10 cellular contexts compared by ENCODE assay signal in the genomic region with DNA sequence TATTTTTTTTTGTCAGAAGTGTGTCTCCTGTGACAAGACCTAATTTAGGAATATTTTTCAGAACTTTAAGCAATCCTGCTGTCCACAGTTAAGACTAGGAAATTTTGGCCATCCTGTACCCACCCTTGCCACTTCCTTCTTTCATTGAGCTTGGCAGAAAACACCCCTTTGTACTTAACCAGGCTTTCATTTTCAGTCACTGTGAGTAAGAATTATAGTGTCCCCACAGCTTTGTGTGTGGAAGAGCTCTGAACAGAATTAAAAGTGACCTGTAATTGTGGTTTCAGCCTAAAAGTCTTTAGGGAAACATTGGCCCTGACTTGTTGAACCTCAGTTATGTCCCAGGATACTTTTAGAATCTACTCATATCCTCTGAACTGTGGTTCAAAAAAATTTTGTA.
DNase-seq lines count a peak whose midpoint lies in the region; ATAC-seq and TF ChIP-seq lines count a peak whose summit lies in the region.
"Had no signal": no experiment of that assay in that cellular context is flagged by ENCODE, and none has a peak within 500 bp of the region (broad histone marks: within the 10 kb centered on the region; RNA-seq: fewer than 3 reads in every experiment).

No MANE protein-coding gene starts in this region.

- H3K36me3 Mint-ChIP-seq in activated naive CD8-positive, alpha-beta T cell treated with anti-CD3 and anti-CD28 coated beads, Interleukin-2, amount 50 U/mL, for 24 hours (ENCODE audit: low read depth): no peaks in the 10 kb centered on the region

- no peaks in the 10 kb centered on the region for H3K27me3 Mint-ChIP-seq in activated naive CD8-positive, alpha-beta T cell treated with anti-CD3 and anti-CD28 coated beads, Interleukin-2, amount 50 U/mL, for 24 hours

- peaks cover 11% of the 10 kb centered on the region for H3K4me1 Mint-ChIP-seq in activated naive CD8-positive, alpha-beta T cell treated with anti-CD3 and anti-CD28 coated beads, Interleukin-2, amount 50 U/mL, for 24 hours

- TF ChIP-seq POLR2A in GM18505 (IDR thresholded peaks at IDR 0.05; ENCODE audit: borderline replicate concordance, extremely low read depth, insufficient read depth, insufficient read length): no peak

- peaks cover 4% of the 10 kb centered on the region for H3K9me3 Mint-ChIP-seq in activated naive CD8-positive, alpha-beta T cell treated with anti-CD3 and anti-CD28 coated beads, Interleukin-2, amount 50 U/mL, for 24 hours

- ATAC-seq in GM18505 (IDR thresholded peaks at IDR 0.05; ENCODE audit: unreplicated experiment) (peak; percentile 65), GM21381 (IDR thresholded peaks at IDR 0.05; ENCODE audit: unreplicated experiment) (peak; percentile 74), HG03103 (IDR thresholded peaks at IDR 0.05; ENCODE audit: low read depth, unreplicated experiment) (peak; percentile 62)
- ATAC-seq in activated naive CD8-positive, alpha-beta T cell treated with anti-CD3 and anti-CD28 coated beads, Interleukin-2, amount 50 U/mL, for 24 hours: peak; percentile 49

- no peak for DNase-seq in activated naive CD8-positive, alpha-beta T cell treated with anti-CD3 and anti-CD28 coated beads, Interleukin-2, amount 50 U/mL, for 24 hours
- DNase-seq in activated CD8-positive, alpha-beta memory T cell treated with anti-CD3 and anti-CD28 coated beads, Interleukin-2, amount 50 U/mL, for 48 hours: no peak
- no peak for DNase-seq in HPDE6-E6E7 (ENCODE audit: extremely low spot score)
- DNase-seq in stimulated activated CD4-positive, alpha-beta T cell treated with anti-CD3 and anti-CD28 coated beads, Interleukin-4, amount 100 ng/mL, for 24 hours: no peak
- no peak for DNase-seq in stimulated activated CD4-positive, alpha-beta T cell treated with anti-CD3 and anti-CD28 coated beads, Interleukin-4, amount 100 ng/mL, for 4 hours
- DNase-seq: amniotic stem cell, NCI-H510A treated with DMSO at 0.1 percent for 48 hours had no signal

- no peak overlapping the region for H3K27ac Mint-ChIP-seq in activated naive CD8-positive, alpha-beta T cell treated with anti-CD3 and anti-CD28 coated beads, Interleukin-2, amount 50 U/mL, for 24 hours

- no peak overlapping the region for H3K4me3 Mint-ChIP-seq in activated naive CD8-positive, alpha-beta T cell treated with anti-CD3 and anti-CD28 coated beads, Interleukin-2, amount 50 U/mL, for 24 hours
